ENCODE assay signal across 8 cellular contexts in genomic region chr2:110157153-110157793, GRCh38.
A peak's percentile ranks its signal among the peaks of the same experiment; 100 is the strongest.
DNase-seq lines count a peak whose midpoint lies in the region; ATAC-seq and TF ChIP-seq lines count a peak whose summit lies in the region.

No MANE protein-coding gene starts in this region.

- in situ Hi-C loops in brain microvascular endothelial cell (cut with HindIII; ENCODE audit: low pct_ligation_motif_present, low sequenced_read_pairs) = no loop called here

- no peak overlapping the region for H3K27ac ChIP-seq in brain microvascular endothelial cell

- ATAC-seq in HG03280 (IDR thresholded peaks at IDR 0.05; ENCODE audit: unreplicated experiment) (peak; percentile 65), GM19455 (IDR thresholded peaks at IDR 0.05; ENCODE audit: unreplicated experiment) (no peak)

- H3K4me3 ChIP-seq in GM12864 (ENCODE audit: low read depth, low read length) (no peak overlapping the region), brain microvascular endothelial cell (ENCODE audit: low read depth, low read length) (no peak overlapping the region)

- TF ChIP-seq CTCF in GM12864 (IDR thresholded peaks at IDR 0.05; ENCODE audit: low read depth, low read length, missing control alignments) (peak; percentile 62), brain microvascular endothelial cell (IDR thresholded peaks at IDR 0.05; ENCODE audit: low read depth, low read length, missing control alignments) (peak; percentile 80)

- no peaks in the 10 kb centered on the region for H3K36me3 ChIP-seq in brain microvascular endothelial cell (replicated peaks)

- no peaks in the 10 kb centered on the region for H3K27me3 ChIP-seq in brain microvascular endothelial cell (replicated peaks)

- peak; percentile 19 for DNase-seq in AG08395 (ENCODE audit: low spot score)
- peak; percentile 15 for DNase-seq in GM12864 (ENCODE audit: low read depth)
- peak; percentile 42 for DNase-seq in NCI-H69 (lab: John Stamatoyannopoulos, UW)
- DNase-seq in brain microvascular endothelial cell = peak; percentile 66
- peak; percentile 73 for DNase-seq in iris pigment epithelial cell (ENCODE audit: low read depth)
- DNase-seq in superior temporal gyrus (ENCODE audit: extremely low spot score) = peak; percentile 81

Comparison
In these comparisons a context has a peak if more than half of its experiments do, and no peak if none do; other contexts are left out.
1. DNase-seq: peak in every context shown above with its lines; median percentile 81 in superior temporal gyrus; 73 in iris pigment epithelial cell; 66 in brain microvascular endothelial cell; 42 in NCI-H69; 19 in AG08395; 15 in GM12864.